2 cellular contexts compared by ENCODE assay signal in the genomic region with DNA sequence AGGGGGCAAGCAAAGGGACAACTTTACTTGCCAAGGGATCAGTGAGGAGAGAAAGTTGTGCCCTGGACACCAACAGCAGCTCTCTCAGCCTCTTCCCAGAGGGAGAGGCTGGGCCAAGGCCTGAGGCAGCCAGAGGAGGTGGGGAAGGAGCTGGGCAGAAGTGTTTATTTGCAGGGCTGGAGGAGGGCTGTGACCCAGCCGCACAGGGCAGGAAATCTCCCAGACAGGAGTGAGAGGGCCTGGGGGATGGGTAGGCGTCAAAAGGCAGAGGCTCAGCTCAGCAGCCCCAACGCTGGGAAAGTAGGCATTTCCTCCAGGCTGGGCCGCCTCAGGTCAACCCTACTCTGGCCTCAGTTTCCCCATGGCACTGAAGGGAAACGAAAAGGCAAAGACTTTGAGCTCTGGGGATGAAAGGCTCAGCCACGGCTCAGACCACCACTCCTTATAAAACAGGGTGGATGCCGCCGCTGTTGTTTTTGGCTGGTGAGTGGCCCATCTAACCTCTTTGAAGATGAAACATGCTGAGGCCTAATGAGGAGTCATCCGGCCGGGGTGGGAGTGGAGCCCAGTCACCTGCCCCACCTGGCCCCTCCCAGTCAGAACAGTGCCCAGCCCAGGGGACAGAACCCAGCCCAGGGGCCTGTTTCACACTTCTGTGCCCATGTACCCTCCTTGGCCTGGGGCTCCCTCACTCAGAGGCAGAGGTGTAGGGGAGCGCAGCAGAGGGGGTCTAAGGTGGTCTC.
TF ChIP-seq lines count a peak whose summit lies in the region.

No MANE protein-coding gene starts in this region.

TF ChIP-seq in liver, 16 proteins besides CTCF, POLR2A, EP300 and RAD21:
- TF ChIP-seq RXRA (IDR thresholded peaks at IDR 0.05) (peak in 1 of 2 donors; percentile 26), NR2F2 (IDR thresholded peaks at IDR 0.05) (peak; percentile 61), TAF1 (conservative IDR thresholded peaks at IDR 0.05) (no peak)

TF ChIP-seq in HepG2, 621 proteins besides CTCF, POLR2A, EP300 and RAD21:
- TF ChIP-seq PTBP1 (IDR thresholded peaks at IDR 0.05; ENCODE audit: low read depth, low read length, poor library complexity, severe bottlenecking) (no peak), ZNF431 (CRISPR knock-in tag; IDR thresholded peaks at IDR 0.05; ENCODE audit: borderline replicate concordance, low read depth) (no peak), ZNF589 (CRISPR knock-in tag; conservative IDR thresholded peaks at IDR 0.05) (no peak), SUZ12 (IDR thresholded peaks at IDR 0.05; ENCODE audit: low read depth, low read length) (no peak), RBFOX2 (IDR thresholded peaks at IDR 0.05; ENCODE audit: low read depth, low read length) (no peak), ZKSCAN5 (CRISPR knock-in tag; IDR thresholded peaks at IDR 0.05) (no peak), ZNF747 (CRISPR knock-in tag; IDR thresholded peaks at IDR 0.05; ENCODE audit: borderline replicate concordance) (no peak), ZNF781 (CRISPR knock-in tag; IDR thresholded peaks at IDR 0.05; ENCODE audit: borderline replicate concordance, not compliant biosample characterization) (no peak), SP2 (CRISPR knock-in tag; IDR thresholded peaks at IDR 0.05) (no peak), IKZF4 (CRISPR knock-in tag; IDR thresholded peaks at IDR 0.05; ENCODE audit: borderline replicate concordance, low read depth, not compliant biosample characterization) (no peak)
- TF ChIP-seq, protein P1, sequence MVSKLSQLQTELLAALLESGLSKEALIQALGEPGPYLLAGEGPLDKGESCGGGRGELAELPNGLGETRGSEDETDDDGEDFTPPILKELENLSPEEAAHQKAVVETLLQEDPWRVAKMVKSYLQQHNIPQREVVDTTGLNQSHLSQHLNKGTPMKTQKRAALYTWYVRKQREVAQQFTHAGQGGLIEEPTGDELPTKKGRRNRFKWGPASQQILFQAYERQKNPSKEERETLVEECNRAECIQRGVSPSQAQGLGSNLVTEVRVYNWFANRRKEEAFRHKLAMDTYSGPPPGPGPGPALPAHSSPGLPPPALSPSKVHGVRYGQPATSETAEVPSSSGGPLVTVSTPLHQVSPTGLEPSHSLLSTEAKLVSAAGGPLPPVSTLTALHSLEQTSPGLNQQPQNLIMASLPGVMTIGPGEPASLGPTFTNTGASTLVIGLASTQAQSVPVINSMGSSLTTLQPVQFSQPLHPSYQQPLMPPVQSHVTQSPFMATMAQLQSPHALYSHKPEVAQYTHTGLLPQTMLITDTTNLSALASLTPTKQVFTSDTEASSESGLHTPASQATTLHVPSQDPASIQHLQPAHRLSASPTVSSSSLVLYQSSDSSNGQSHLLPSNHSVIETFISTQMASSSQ (IDR thresholded peaks at IDR 0.05; ENCODE audit: low read depth): no peak
- TF ChIP-seq, protein P1 (CRISPR knock-in tag; IDR thresholded peaks at IDR 0.05; ENCODE audit: borderline replicate concordance): no peak
